In the genomic region with DNA sequence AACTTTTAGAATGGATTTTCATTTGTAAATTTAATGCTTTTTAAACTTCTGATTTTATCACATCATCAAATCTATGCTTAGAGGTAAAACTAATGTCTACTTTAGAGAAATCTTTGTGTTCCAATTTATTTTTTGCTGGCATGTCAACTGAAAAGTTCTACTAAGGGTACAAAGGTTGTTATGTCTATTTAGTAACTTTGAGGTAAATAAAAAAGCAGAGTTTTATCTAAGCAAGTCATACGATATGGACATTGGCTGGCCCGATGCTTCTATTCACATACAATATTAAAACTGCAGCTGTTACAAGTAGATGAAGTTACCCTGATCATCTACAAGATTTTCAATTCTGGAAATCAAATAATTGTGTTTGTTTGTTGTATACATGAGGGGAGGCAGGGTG, we compare ENCODE assay signal across 11 cellular contexts.
"Had no signal": no experiment of that assay in that cellular context is flagged by ENCODE, and none has a peak within 500 bp of the region (broad histone marks: within the 10 kb centered on the region; RNA-seq: fewer than 3 reads in every experiment).

No MANE protein-coding gene starts in this region.

- H3K4me3 Mint-ChIP-seq: GM23338, H9, HFFc6 had no signal

- FAIRE-seq: H1, H54 had no signal

- H3K9ac ChIP-seq: GM23248 had no signal

- H3K9me3 ChIP-seq: HAP-1 had no signal

- DNase-seq: GM23248, GOT3, H7, H9, HCEC 1CT, HFFc6 had no signal

- H3K9me3 Mint-ChIP-seq: GM23338, H9 had no signal

- ATAC-seq: GM23338, HCT116 had no signal

- H3K27ac Mint-ChIP-seq: GM23338, H9, HFFc6 had no signal

- H3K27ac ChIP-seq: GM23248 had no signal

- H3K4me3 ChIP-seq: GM23248, GM23338, HAP-1 had no signal

- H3K4me2 ChIP-seq: GM23338 had no signal

- H3K36me3 ChIP-seq: HAP-1 had no signal

- H3K4me1 Mint-ChIP-seq: H9 had no signal

- H2AFZ ChIP-seq: GM23248, GM23338 had no signal
